11 cellular contexts compared by ENCODE assay signal in genomic region chr7:151839511-151839921, GRCh38. TPM values are rescaled to one million over a fixed set of nuclear protein-coding genes. Genes with fewer than 3 reads are reported as not detected.
A peak's percentile ranks its signal among the peaks of the same experiment; 100 is the strongest.
DNase-seq lines count a peak whose midpoint lies in the region; ATAC-seq, FAIRE-seq and TF ChIP-seq lines count a peak whose summit lies in the region.
"Had no signal": no experiment of that assay in that cellular context is flagged by ENCODE, and none has a peak within 500 bp of the region (broad histone marks: within the 10 kb centered on the region; RNA-seq: fewer than 3 reads in every experiment).

No MANE protein-coding gene starts in this region.

- H3K9me3 Mint-ChIP-seq in CD14-positive monocyte, result peaks cover 0 to 2% (median 0%) of the 10 kb centered on the region in 7 donors
- no peaks in the 10 kb centered on the region for H3K9me3 Mint-ChIP-seq in activated CD4-positive, alpha-beta memory T cell treated with anti-CD3 and anti-CD28 coated beads for 36 hours

- H3K4me3 Mint-ChIP-seq in CD14-positive monocyte, result peak overlapping the region; percentile 69 to 82
- H3K4me3 Mint-ChIP-seq in activated CD4-positive, alpha-beta memory T cell treated with anti-CD3 and anti-CD28 coated beads for 36 hours, result peak overlapping the region; percentile 48

- peaks cover 0 to 6% (median 0%) of the 10 kb centered on the region in 3 donors for H3K27me3 Mint-ChIP-seq in CD14-positive monocyte (ENCODE audit: low read depth in 3 of 3)
- no peaks in the 10 kb centered on the region for H3K27me3 Mint-ChIP-seq in activated CD4-positive, alpha-beta memory T cell treated with anti-CD3 and anti-CD28 coated beads for 36 hours

- no peak for FAIRE-seq in kidney (lab: Jason Lieb, UNC)
- FAIRE-seq: keratinocyte had no signal

- intact Hi-C loops in CD14-positive monocyte (cut with micrococcal nuclease), result loop anchor here in 1 of 2 donors (2.0 to 5.0 kb wide), 2 partner anchors 33 to 38 kb away; partner anchors contain the start of gene PRKAG2
- intact Hi-C loops in activated CD4-positive, alpha-beta memory T cell treated with anti-CD3 and anti-CD28 coated beads for 36 hours (cut with micrococcal nuclease), result loop anchor here (2.0 to 5.0 kb wide), 2 partner anchors 37 to 42 kb away; partner anchors contain the start of gene PRKAG2
- intact Hi-C loops in kidney (cut with DNase I), result no loop called here

- no peaks in the 10 kb centered on the region for H3K36me3 ChIP-seq in kidney (ENCODE audit: control insufficient read depth in 1 of 2, insufficient read depth in 2 of 2, low read length in 2 of 2)

- no peak overlapping the region for H3K4me3 ChIP-seq in kidney (ENCODE audit: low read length in 2 of 2)
- H3K4me3 ChIP-seq in foreskin fibroblast (ENCODE audit: low read depth in 1 of 2, low read length in 2 of 2), result no peak overlapping the region

- H3K27ac ChIP-seq in kidney (ENCODE audit: low read depth in 2 of 2, low read length in 2 of 2), result no peak overlapping the region

- no peak overlapping the region for H3K9ac ChIP-seq in kidney (ENCODE audit: low read length in 2 of 2)

- peak; percentile 17 for ATAC-seq in HG02759 (IDR thresholded peaks at IDR 0.05; ENCODE audit: unreplicated experiment)
- ATAC-seq in GM21786 (IDR thresholded peaks at IDR 0.05; ENCODE audit: unreplicated experiment), result no peak
- ATAC-seq in GM18517 (IDR thresholded peaks at IDR 0.05; ENCODE audit: unreplicated experiment), result no peak

- H3K4me1 Mint-ChIP-seq in CD14-positive monocyte, result peaks cover 58% of the 10 kb centered on the region
- peaks cover 21% of the 10 kb centered on the region for H3K4me1 Mint-ChIP-seq in activated CD4-positive, alpha-beta memory T cell treated with anti-CD3 and anti-CD28 coated beads for 36 hours (ENCODE audit: low read depth)

- TF ChIP-seq CTCF in CD14-positive monocyte (IDR thresholded peaks at IDR 0.05) (no peak), kidney (IDR thresholded peaks at IDR 0.05; ENCODE audit: borderline replicate concordance, extremely low read depth, insufficient read depth) (no peak), foreskin fibroblast (IDR thresholded peaks at IDR 0.05; ENCODE audit: low read depth, low read length) (no peak)

- H3K4me1 ChIP-seq in kidney (ENCODE audit: control insufficient read depth in 1 of 2, insufficient read depth in 1 of 2, low read depth in 1 of 2, low read length in 2 of 2), result peaks cover 0 to 3% of the 10 kb centered on the region in 2 donors

- POLR2A ChIA-PET in activated CD4-positive, alpha-beta memory T cell treated with anti-CD3 and anti-CD28 coated beads for 36 hours (lab: Charles Lee), result interaction anchor here (0.7 to 1.4 kb wide), 3 partner anchors 12 to 186 kb away, joined by 3 to 6 read pairs (median 3); partner anchors contain the start of gene GALNT11

- no peaks in the 10 kb centered on the region for H3K9me3 ChIP-seq in kidney (ENCODE audit: control insufficient read depth in 1 of 2, low read length in 2 of 2)

- CTCF ChIA-PET in activated CD4-positive, alpha-beta memory T cell treated with anti-CD3 and anti-CD28 coated beads for 36 hours (lab: Charles Lee), result interaction anchor here (1.3 to 1.8 kb wide), 2 partner anchors 13 to 83 kb away, joined by 6 to 7 read pairs; no protein-coding TSS in a partner anchor

- DNase-seq in CD14-positive monocyte (ENCODE audit: low spot score) (no peak), kidney (peak; percentile 72), foreskin fibroblast (no peak), NCI-H1092 (lab: John Stamatoyannopoulos, UW) (no peak)
- no peak for DNase-seq in activated CD4-positive, alpha-beta memory T cell treated with anti-CD3 and anti-CD28 coated beads for 36 hours
- DNase-seq: NCI-H2171, occipital lobe had no signal

- peak overlapping the region; percentile 94 to 97 (median 95) for H3K27ac Mint-ChIP-seq in CD14-positive monocyte
- H3K27ac Mint-ChIP-seq in activated CD4-positive, alpha-beta memory T cell treated with anti-CD3 and anti-CD28 coated beads for 36 hours, result peak overlapping the region; percentile 62

- H3K36me3 Mint-ChIP-seq in CD14-positive monocyte, result peaks cover 27 to 30% of the 10 kb centered on the region in 2 donors
- no peaks in the 10 kb centered on the region for H3K36me3 Mint-ChIP-seq in activated CD4-positive, alpha-beta memory T cell treated with anti-CD3 and anti-CD28 coated beads for 36 hours

RNA-seq across cellular contexts. Expression of gene PRKAG2, which starts 37.4 kb away (rescaled TPM):
- polyA plus RNA-seq in CD14-positive monocyte (10 to 100 TPM; 29.2 to 30.9 TPM), kidney (ENCODE audit: insufficient read depth, low read depth, low replicate concordance) (40.9 TPM)
- 10 to 100 TPM; 23.5 to 25.6 TPM for total RNA-seq in activated CD4-positive, alpha-beta memory T cell treated with anti-CD3 and anti-CD28 coated beads for 36 hours
- total RNA-seq in kidney, result 40.7 TPM
